In the genomic region with DNA sequence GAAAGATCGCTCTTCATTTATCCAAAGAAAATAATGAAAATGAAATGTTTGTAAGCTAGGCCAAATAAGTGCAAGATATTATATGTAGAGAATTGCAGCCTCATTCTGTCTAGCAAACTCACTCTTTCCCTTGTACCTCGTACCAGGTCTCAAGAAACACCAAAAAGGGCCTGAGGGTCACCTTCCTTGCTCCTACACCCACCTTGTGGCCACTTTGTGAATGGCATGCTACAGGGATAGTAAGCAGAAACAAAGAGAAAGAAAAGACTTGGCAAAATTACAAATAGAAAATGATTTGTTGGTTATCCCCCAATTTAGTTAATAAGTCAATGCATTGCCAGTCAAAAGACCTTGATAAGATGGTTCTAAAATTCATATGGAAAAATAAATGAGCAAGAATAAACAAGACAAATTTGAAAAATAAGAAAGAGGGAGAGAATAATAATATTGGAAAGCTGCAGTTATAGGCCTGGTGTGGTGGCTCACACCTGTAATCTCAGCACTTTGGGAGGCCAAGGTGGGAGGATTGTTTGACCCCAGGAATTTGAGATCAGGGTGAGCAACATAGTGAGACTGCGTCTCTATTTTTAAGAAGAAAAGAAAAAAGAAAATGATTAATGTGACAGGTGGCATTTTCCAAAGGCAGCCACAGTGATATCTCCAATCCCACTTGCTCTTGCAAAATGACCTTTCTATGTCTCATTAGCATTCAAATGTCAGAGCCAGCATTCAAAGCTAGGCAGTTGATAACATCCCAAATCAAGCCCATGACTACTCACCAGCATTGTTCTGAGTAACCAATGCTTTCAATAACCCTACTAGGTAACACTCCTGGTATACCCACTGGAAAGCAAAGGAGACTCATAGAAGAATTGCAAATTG, we compare ENCODE assay signal across 8 cellular contexts. TPM values are rescaled to one million over a fixed set of nuclear protein-coding genes. Genes with fewer than 3 reads are reported as not detected.
DNase-seq lines count a peak whose midpoint lies in the region; ATAC-seq and TF ChIP-seq lines count a peak whose summit lies in the region.

No MANE protein-coding gene starts in this region.

- intact Hi-C loops in Calu3 (cut with micrococcal nuclease; ENCODE audit: unreplicated experiment) (loop anchor here (5.0 kb wide), 2 partner anchors 78 to 443 kb away; partner anchors contain the start of genes APLF and FBXO48), adrenal gland (cut with DNase I) (loop anchor here in 1 of 2 donors (10.0 kb wide), 1 partner anchor 75 kb away; no protein-coding TSS in a partner anchor)

- H3K9me3 ChIP-seq in adrenal gland (replicated peaks in 1 of 3) = no peaks in the 10 kb centered on the region

- H3K9me3 Mint-ChIP-seq in Calu3 (ENCODE audit: low read depth, unreplicated experiment) (no peaks in the 10 kb centered on the region), T-cell (no peaks in the 10 kb centered on the region)

- BruUV-seq in Calu3 (replicated peaks; lab: Mats Ljungman, UMichigan) = no TSS peak

- H3K27me3 ChIP-seq in adrenal gland = no peaks in the 10 kb centered on the region

- no peak for TF ChIP-seq POLR2A in adrenal gland (IDR thresholded peaks at IDR 0.05)

- H3K4me1 Mint-ChIP-seq in Calu3 (ENCODE audit: low read depth, unreplicated experiment) = peaks cover 34% of the 10 kb centered on the region
- H3K4me1 Mint-ChIP-seq in T-cell = peaks cover 33 to 41% (median 36%) of the 10 kb centered on the region in 3 donors

- CTCF ChIA-PET in Calu3 (lab: Charles Lee) = interaction anchor here (0.6 kb wide), 1 partner anchor 971 kb away, joined by 3 read pairs; no protein-coding TSS in a partner anchor
- CTCF ChIA-PET in T-cell (lab: Charles Lee) = interaction anchor here (0.6 to 1.5 kb wide), 4 partner anchors 15 to 201 kb away, joined by 3 to 6 read pairs (median 4); no protein-coding TSS in a partner anchor

- H3K36me3 Mint-ChIP-seq in Calu3 (ENCODE audit: insufficient read depth, unreplicated experiment) (peaks cover 5% of the 10 kb centered on the region), T-cell (no peaks in the 10 kb centered on the region)

- no peaks in the 10 kb centered on the region for H3K36me3 ChIP-seq in adrenal gland (replicated peaks in 1 of 2)

- H3K4me1 ChIP-seq in adrenal gland (replicated peaks in 1 of 2) = peaks cover 7 to 26% of the 10 kb centered on the region in 2 donors

- peak; percentile 75 for DNase-seq in Calu3
- DNase-seq in H4 (ENCODE audit: low spot score) = peak; percentile 82
- DNase-seq in NCI-H1417 (lab: John Stamatoyannopoulos, UW) = peak; percentile 72 to 91 (median 86)
- DNase-seq in T-cell = peak in 33 of 34 experiments; percentile 12 to 73 (median 56)
- peak; percentile 68 to 92 (median 82) for DNase-seq in adrenal gland
- DNase-seq in hypothalamus (lab: John Stamatoyannopoulos, UW) = peak in 30 of 51 donors; percentile 0 to 70 (median 30)
- peak; percentile 73 for DNase-seq in stimulated activated CD4-positive, alpha-beta T cell treated with anti-CD3 and anti-CD28 coated beads, Interleukin-12 subunit alpha, Interleukin-12 subunit beta, amount 100 ng/mL, for 4 hours

- POLR2A ChIA-PET in T-cell (lab: Charles Lee) = no interaction called here

- peak; percentile 85 for TF ChIP-seq CTCF in Calu3 (IDR thresholded peaks at IDR 0.05; ENCODE audit: unreplicated experiment)
- peak; percentile 82 to 96 (median 92) for TF ChIP-seq CTCF in adrenal gland (IDR thresholded peaks at IDR 0.05)

- no peaks in the 10 kb centered on the region for H3K27me3 Mint-ChIP-seq in Calu3 (ENCODE audit: unreplicated experiment)
- no peaks in the 10 kb centered on the region for H3K27me3 Mint-ChIP-seq in T-cell

- WGBS in adrenal gland, 4 donors = 58 to 64% (median 59%) methylated on average over 3 of the region's 3 CpGs

- H3K4me3 Mint-ChIP-seq in Calu3 (ENCODE audit: low read depth, unreplicated experiment) = no peak overlapping the region
- H3K4me3 Mint-ChIP-seq in T-cell = peak overlapping the region in 1 of 3 donors; percentile 12

- peak overlapping the region in 1 of 5 donors; percentile 42 for H3K27ac ChIP-seq in adrenal gland

- H3K27ac Mint-ChIP-seq in Calu3 (ENCODE audit: unreplicated experiment) (peak overlapping the region; percentile 9), T-cell (peak overlapping the region; percentile 84 to 88)

- ATAC-seq in T-cell (replicated peaks in 1 of 4) (peak in 1 of 4 experiments; percentile 19), HG03095 (IDR thresholded peaks at IDR 0.05; ENCODE audit: unreplicated experiment) (no peak)

- H3K4me3 ChIP-seq in adrenal gland = no peak overlapping the region

RNA-seq across cellular contexts. Expression of gene BMP10, which starts 38.8 kb away (rescaled TPM):
- not detected in 2 replicates for total RNA-seq in Calu3 (2022)
- total RNA-seq in H4 (2014; rRNA removed; shearing (Covaris generic)) = not detected in 2 replicates
- not detected for total RNA-seq in T-cell
- total RNA-seq in adrenal gland = not detected
- polyA plus RNA-seq in adrenal gland = not detected

RNA-seq across cellular contexts. Expression of gene GKN2, which starts 42.7 kb away (rescaled TPM):
- total RNA-seq in Calu3 (2022) = not detected in 2 replicates
- total RNA-seq in H4 (2014; rRNA removed; shearing (Covaris generic)) = not detected in 2 replicates
- total RNA-seq in T-cell = not detected
- total RNA-seq in adrenal gland = under 1 TPM in 1 of 8 donors, not detected in 7; 0.31 TPM
- polyA plus RNA-seq in adrenal gland = under 1 TPM in 1 of 3 donors, not detected in 2; 0.27 TPM

Comparison
In these comparisons a context has a peak if more than half of its experiments do, and no peak if none do; other contexts are left out.
1. DNase-seq: peak in every context shown above with its lines; median percentile 86 in NCI-H1417; 82 in H4; 82 in adrenal gland; 75 in Calu3; 73 in stimulated activated CD4-positive, alpha-beta T cell treated with anti-CD3 and anti-CD28 coated beads, Interleukin-12 subunit alpha, Interleukin-12 subunit beta, amount 100 ng/mL, for 4 hours; 56 in T-cell; 30 in hypothalamus.